1 cellular context compared by ENCODE assay signal in the genomic region with DNA sequence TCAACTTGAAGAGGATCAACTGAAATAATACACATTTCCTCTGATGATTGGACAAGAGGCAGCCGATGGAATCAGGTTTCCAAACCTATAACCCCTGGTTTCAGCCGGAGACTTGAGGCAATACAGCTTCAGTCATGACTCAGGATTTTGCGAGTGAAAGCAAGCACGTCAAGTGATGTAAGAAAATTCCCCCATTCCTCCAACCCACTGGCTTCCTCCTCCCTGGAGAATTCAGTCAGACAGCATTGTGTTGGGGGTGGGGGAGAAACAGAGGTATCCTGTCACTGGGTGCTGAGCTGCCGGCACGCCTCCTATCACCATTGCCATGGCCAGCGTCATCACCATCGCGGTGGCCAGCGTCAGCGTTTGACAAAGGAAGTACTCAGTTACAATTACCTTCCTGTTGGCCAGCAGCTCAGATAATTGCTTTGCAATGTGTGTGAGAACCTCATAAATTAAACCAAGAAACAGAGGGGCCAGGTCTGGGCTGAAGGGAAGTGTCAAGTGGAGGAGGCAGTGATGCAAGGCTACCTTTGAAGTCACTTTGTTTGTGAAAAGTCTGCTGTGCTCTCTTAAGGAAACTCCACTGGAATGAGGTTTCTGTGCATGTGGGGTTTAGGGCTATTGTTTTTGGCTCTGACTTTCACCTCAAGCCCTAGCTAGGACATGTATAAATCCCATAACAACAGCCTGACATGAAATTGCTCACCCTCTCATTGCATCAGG.
TF ChIP-seq lines count a peak whose summit lies in the region.

No MANE protein-coding gene starts in this region.

TF ChIP-seq in HEK293, 187 proteins besides CTCF, POLR2A, EP300 and RAD21 (continued from another document and continues in another):
- TF ChIP-seq, protein P1, sequence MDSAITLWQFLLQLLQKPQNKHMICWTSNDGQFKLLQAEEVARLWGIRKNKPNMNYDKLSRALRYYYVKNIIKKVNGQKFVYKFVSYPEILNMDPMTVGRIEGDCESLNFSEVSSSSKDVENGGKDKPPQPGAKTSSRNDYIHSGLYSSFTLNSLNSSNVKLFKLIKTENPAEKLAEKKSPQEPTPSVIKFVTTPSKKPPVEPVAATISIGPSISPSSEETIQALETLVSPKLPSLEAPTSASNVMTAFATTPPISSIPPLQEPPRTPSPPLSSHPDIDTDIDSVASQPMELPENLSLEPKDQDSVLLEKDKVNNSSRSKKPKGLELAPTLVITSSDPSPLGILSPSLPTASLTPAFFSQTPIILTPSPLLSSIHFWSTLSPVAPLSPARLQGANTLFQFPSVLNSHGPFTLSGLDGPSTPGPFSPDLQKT (IDR thresholded peaks at IDR 0.05; ENCODE audit: borderline replicate concordance, low read depth, low read length): no peak
- TF ChIP-seq ZNF548 (tag by site-specific recombination; IDR thresholded peaks at IDR 0.05) (no peak), ZNF707 (tag by site-specific recombination; IDR thresholded peaks at IDR 0.05) (no peak), ZNF549 (tag by site-specific recombination; IDR thresholded peaks at IDR 0.05) (no peak), OVOL3 (tag by site-specific recombination; IDR thresholded peaks at IDR 0.05) (peak; percentile 51; the same call in 1 of the 2 replicates), ZNF274 (IDR thresholded peaks at IDR 0.05; ENCODE audit: low read length) (no peak), ZNF274 (tag by site-specific recombination; IDR thresholded peaks at IDR 0.05; ENCODE audit: borderline replicate concordance) (no peak), ZNF777 (tag by site-specific recombination; IDR thresholded peaks at IDR 0.05; ENCODE audit: borderline replicate concordance) (no peak), ZNF664 (tag by site-specific recombination; IDR thresholded peaks at IDR 0.05) (no peak), ZNF621 (tag by site-specific recombination; IDR thresholded peaks at IDR 0.05) (no peak), BCL11A (tag by site-specific recombination; IDR thresholded peaks at IDR 0.05; ENCODE audit: low read depth) (peak; percentile 31; the same call in 1 of the 2 replicates), ZNF184 (tag by site-specific recombination; IDR thresholded peaks at IDR 0.05) (peak; percentile 37; the same call in 1 of the 2 replicates), KLF8 (tag by site-specific recombination; IDR thresholded peaks at IDR 0.05) (peak; percentile 67), ZBTB1 (tag by site-specific recombination; IDR thresholded peaks at IDR 0.05) (no peak; the same call in 1 of the 2 replicates), ZNF19 (tag by site-specific recombination; IDR thresholded peaks at IDR 0.05; ENCODE audit: low read depth) (no peak), ZNF140 (tag by site-specific recombination; IDR thresholded peaks at IDR 0.05) (no peak), ZNF530 (tag by site-specific recombination; IDR thresholded peaks at IDR 0.05; ENCODE audit: low read depth) (no peak), PRDM1 (tag by site-specific recombination; IDR thresholded peaks at IDR 0.05) (peak; percentile 57; the same call in 1 of the 2 replicates), ZNF302 (tag by site-specific recombination; IDR thresholded peaks at IDR 0.05; ENCODE audit: low read depth) (no peak), ZNF837 (tag by site-specific recombination; IDR thresholded peaks at IDR 0.05) (no peak), ZNF510 (tag by site-specific recombination; IDR thresholded peaks at IDR 0.05; ENCODE audit: insufficient replicate concordance) (no peak), SP3 (tag by site-specific recombination; IDR thresholded peaks at IDR 0.05) (peak; percentile 60), KLF9 (tag by site-specific recombination; IDR thresholded peaks at IDR 0.05; ENCODE audit: low read depth) (peak; percentile 83), ZNF660 (tag by site-specific recombination; IDR thresholded peaks at IDR 0.05) (no peak; the same call in 1 of the 2 replicates), ZNF677 (tag by site-specific recombination; IDR thresholded peaks at IDR 0.05) (no peak)
- TF ChIP-seq, protein P2, sequence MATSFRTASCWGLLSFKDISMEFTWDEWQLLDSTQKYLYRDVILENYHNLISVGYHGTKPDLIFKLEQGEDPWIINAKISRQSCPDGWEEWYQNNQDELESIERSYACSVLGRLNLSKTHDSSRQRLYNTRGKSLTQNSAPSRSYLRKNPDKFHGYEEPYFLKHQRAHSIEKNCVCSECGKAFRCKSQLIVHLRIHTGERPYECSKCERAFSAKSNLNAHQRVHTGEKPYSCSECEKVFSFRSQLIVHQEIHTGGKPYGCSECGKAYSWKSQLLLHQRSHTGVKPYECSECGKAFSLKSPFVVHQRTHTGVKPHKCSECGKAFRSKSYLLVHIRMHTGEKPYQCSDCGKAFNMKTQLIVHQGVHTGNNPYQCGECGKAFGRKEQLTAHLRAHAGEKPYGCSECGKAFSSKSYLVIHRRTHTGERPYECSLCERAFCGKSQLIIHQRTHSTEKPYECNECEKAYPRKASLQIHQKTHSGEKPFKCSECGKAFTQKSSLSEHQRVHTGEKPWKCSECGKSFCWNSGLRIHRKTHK (tag by site-specific recombination; IDR thresholded peaks at IDR 0.05): no peak
- TF ChIP-seq, protein P3, sequence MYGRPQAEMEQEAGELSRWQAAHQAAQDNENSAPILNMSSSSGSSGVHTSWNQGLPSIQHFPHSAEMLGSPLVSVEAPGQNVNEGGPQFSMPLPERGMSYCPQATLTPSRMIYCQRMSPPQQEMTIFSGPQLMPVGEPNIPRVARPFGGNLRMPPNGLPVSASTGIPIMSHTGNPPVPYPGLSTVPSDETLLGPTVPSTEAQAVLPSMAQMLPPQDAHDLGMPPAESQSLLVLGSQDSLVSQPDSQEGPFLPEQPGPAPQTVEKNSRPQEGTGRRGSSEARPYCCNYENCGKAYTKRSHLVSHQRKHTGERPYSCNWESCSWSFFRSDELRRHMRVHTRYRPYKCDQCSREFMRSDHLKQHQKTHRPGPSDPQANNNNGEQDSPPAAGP (tag by site-specific recombination; IDR thresholded peaks at IDR 0.05): 0 out of 2 replicates have a peak, but pooled peaks have one; percentile 11
- TF ChIP-seq, protein P4, sequence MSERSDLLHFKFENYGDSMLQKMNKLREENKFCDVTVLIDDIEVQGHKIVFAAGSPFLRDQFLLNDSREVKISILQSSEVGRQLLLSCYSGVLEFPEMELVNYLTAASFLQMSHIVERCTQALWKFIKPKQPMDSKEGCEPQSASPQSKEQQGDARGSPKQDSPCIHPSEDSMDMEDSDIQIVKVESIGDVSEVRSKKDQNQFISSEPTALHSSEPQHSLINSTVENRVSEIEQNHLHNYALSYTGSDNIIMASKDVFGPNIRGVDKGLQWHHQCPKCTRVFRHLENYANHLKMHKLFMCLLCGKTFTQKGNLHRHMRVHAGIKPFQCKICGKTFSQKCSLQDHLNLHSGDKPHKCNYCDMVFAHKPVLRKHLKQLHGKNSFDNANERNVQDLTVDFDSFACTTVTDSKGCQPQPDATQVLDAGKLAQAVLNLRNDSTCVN (tag by site-specific recombination; optimal IDR thresholded peaks at IDR 0.05): no peak
- TF ChIP-seq, protein P5, sequence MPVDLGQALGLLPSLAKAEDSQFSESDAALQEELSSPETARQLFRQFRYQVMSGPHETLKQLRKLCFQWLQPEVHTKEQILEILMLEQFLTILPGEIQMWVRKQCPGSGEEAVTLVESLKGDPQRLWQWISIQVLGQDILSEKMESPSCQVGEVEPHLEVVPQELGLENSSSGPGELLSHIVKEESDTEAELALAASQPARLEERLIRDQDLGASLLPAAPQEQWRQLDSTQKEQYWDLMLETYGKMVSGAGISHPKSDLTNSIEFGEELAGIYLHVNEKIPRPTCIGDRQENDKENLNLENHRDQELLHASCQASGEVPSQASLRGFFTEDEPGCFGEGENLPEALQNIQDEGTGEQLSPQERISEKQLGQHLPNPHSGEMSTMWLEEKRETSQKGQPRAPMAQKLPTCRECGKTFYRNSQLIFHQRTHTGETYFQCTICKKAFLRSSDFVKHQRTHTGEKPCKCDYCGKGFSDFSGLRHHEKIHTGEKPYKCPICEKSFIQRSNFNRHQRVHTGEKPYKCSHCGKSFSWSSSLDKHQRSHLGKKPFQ (tag by site-specific recombination; IDR thresholded peaks at IDR 0.05): peak; percentile 28
- TF ChIP-seq, protein P6, sequence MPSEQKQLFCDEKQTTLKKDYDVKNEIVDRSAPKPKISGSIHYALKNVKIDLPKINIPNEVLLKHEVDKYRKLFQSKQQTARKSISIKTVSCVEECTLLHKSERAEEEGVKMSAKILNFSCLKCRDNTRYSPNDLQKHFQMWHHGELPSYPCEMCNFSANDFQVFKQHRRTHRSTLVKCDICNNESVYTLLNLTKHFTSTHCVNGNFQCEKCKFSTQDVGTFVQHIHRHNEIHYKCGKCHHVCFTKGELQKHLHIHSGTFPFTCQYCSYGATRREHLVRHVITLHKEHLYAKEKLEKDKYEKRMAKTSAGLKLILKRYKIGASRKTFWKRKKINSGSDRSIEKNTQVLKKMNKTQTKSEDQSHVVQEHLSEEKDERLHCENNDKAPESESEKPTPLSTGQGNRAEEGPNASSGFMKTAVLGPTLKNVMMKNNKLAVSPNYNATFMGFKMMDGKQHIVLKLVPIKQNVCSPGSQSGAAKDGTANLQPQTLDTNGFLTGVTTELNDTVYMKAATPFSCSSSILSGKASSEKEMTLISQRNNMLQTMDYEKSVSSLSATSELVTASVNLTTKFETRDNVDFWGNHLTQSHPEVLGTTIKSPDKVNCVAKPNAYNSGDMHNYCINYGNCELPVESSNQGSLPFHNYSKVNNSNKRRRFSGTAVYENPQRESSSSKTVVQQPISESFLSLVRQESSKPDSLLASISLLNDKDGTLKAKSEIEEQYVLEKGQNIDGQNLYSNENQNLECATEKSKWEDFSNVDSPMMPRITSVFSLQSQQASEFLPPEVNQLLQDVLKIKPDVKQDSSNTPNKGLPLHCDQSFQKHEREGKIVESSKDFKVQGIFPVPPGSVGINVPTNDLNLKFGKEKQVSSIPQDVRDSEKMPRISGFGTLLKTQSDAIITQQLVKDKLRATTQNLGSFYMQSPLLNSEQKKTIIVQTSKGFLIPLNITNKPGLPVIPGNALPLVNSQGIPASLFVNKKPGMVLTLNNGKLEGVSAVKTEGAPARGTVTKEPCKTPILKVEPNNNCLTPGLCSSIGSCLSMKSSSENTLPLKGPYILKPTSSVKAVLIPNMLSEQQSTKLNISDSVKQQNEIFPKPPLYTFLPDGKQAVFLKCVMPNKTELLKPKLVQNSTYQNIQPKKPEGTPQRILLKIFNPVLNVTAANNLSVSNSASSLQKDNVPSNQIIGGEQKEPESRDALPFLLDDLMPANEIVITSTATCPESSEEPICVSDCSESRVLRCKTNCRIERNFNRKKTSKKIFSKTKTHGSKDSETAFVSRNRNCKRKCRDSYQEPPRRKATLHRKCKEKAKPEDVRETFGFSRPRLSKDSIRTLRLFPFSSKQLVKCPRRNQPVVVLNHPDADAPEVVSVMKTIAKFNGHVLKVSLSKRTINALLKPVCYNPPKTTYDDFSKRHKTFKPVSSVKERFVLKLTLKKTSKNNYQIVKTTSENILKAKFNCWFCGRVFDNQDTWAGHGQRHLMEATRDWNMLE (tag by site-specific recombination; conservative IDR thresholded peaks at IDR 0.05; ENCODE audit: low read depth): peak; percentile 45
- TF ChIP-seq, protein P7, sequence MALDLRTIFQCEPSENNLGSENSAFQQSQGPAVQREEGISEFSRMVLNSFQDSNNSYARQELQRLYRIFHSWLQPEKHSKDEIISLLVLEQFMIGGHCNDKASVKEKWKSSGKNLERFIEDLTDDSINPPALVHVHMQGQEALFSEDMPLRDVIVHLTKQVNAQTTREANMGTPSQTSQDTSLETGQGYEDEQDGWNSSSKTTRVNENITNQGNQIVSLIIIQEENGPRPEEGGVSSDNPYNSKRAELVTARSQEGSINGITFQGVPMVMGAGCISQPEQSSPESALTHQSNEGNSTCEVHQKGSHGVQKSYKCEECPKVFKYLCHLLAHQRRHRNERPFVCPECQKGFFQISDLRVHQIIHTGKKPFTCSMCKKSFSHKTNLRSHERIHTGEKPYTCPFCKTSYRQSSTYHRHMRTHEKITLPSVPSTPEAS (tag by site-specific recombination; IDR thresholded peaks at IDR 0.05): peak; percentile 59
- TF ChIP-seq, protein P8, sequence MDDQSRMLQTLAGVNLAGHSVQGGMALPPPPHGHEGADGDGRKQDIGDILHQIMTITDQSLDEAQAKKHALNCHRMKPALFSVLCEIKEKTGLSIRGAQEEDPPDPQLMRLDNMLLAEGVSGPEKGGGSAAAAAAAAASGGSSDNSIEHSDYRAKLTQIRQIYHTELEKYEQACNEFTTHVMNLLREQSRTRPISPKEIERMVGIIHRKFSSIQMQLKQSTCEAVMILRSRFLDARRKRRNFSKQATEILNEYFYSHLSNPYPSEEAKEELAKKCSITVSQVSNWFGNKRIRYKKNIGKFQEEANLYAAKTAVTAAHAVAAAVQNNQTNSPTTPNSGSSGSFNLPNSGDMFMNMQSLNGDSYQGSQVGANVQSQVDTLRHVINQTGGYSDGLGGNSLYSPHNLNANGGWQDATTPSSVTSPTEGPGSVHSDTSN (CRISPR knock-in tag; IDR thresholded peaks at IDR 0.05): no peak
- TF ChIP-seq, protein P9, sequence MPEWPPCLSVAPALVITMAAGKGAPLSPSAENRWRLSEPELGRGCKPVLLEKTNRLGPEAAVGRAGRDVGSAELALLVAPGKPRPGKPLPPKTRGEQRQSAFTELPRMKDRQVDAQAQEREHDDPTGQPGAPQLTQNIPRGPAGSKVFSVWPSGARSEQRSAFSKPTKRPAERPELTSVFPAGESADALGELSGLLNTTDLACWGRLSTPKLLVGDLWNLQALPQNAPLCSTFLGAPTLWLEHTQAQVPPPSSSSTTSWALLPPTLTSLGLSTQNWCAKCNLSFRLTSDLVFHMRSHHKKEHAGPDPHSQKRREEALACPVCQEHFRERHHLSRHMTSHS (tag by site-specific recombination; IDR thresholded peaks at IDR 0.05): peak; percentile 76; the same call in 1 of the 2 replicates
- TF ChIP-seq, protein P10, sequence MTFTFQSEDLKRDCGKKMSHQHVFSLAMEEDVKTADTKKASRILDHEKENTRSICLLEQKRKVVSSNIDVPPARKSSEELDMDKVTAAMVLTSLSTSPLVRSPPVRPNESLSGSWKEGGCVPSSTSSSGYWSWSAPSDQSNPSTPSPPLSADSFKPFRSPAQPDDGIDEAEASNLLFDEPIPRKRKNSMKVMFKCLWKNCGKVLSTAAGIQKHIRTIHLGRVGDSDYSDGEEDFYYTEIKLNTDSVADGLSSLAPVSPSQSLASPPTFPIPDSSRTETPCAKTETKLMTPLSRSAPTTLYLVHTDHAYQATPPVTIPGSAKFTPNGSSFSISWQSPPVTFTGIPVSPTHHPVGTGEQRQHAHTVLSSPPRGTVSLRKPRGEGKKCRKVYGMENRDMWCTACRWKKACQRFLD (tag by site-specific recombination; IDR thresholded peaks at IDR 0.05): no peak
